ENCODE assay signal across 8 cellular contexts in genomic region chr19:46715620-46716012, GRCh38. TPM values are rescaled to one million over a fixed set of nuclear protein-coding genes. Genes with fewer than 3 reads are reported as not detected.
A peak's percentile ranks its signal among the peaks of the same experiment; 100 is the strongest.
DNase-seq lines count a peak whose midpoint lies in the region; TF ChIP-seq lines count a peak whose summit lies in the region.

No MANE protein-coding gene starts in this region.

- no peaks in the 10 kb centered on the region for H3K27me3 ChIP-seq in CD4-positive, alpha-beta memory T cell (ENCODE audit: insufficient read depth, low read length)
- no peaks in the 10 kb centered on the region for H3K27me3 ChIP-seq in NT2/D1 (ENCODE audit: insufficient read depth, insufficient read length)

- H3K27ac ChIP-seq in CD4-positive, alpha-beta memory T cell (ENCODE audit: low read depth, low read length): peak overlapping the region; percentile 95

- H3K27me3 Mint-ChIP-seq in CD4-positive, alpha-beta memory T cell: no peaks in the 10 kb centered on the region
- peaks cover 21% of the 10 kb centered on the region for H3K27me3 Mint-ChIP-seq in endothelial cell (ENCODE audit: unreplicated experiment)
- H3K27me3 Mint-ChIP-seq in neural crest cell (ENCODE audit: low read depth): peaks cover 2% of the 10 kb centered on the region

- intact Hi-C loops in CD4-positive, alpha-beta memory T cell (cut with micrococcal nuclease): loop anchor here (2.0 to 5.0 kb wide), 3 partner anchors 55 to 103 kb away; partner anchors contain the start of genes DACT3 and SLC1A5

- H3K4me3 ChIP-seq in CD4-positive, alpha-beta memory T cell (ENCODE audit: low read length in 2 of 2): peak overlapping the region; percentile 82 to 94
- peak overlapping the region; percentile 70 for H3K4me3 ChIP-seq in NT2/D1 (ENCODE audit: insufficient read length, low read depth)

- POLR2A ChIA-PET in CD4-positive, alpha-beta memory T cell (lab: Charles Lee; ENCODE audit: partially characterized antibody): interaction anchor here (0.9 to 10.8 kb wide), 11 partner anchors 11 to 559 kb away, joined by 3 to 72 read pairs (median 17); partner anchors contain the start of genes AP2S1, CALM3, DACT3 and FKRP

- CTCF ChIA-PET in CD4-positive, alpha-beta memory T cell (lab: Charles Lee; ENCODE audit: partially characterized antibody): interaction anchor here (0.6 to 4.7 kb wide), 6 partner anchors 8 to 125 kb away, joined by 3 to 57 read pairs (median 5); no protein-coding TSS in a partner anchor

- H3K27ac Mint-ChIP-seq in CD4-positive, alpha-beta memory T cell: peak overlapping the region; percentile 95 to 99 (median 98)
- peak overlapping the region; percentile 98 for H3K27ac Mint-ChIP-seq in endothelial cell (ENCODE audit: unreplicated experiment)
- no peak overlapping the region for H3K27ac Mint-ChIP-seq in neural crest cell (ENCODE audit: unreplicated experiment)

- H3K9ac ChIP-seq in NT2/D1 (ENCODE audit: insufficient read length, low read depth): peak overlapping the region; percentile 81

- H3K36me3 Mint-ChIP-seq in CD4-positive, alpha-beta memory T cell: peaks cover 4 to 46% of the 10 kb centered on the region in 2 donors
- peaks cover 13% of the 10 kb centered on the region for H3K36me3 Mint-ChIP-seq in endothelial cell (ENCODE audit: low read depth, unreplicated experiment)
- no peaks in the 10 kb centered on the region for H3K36me3 Mint-ChIP-seq in neural crest cell (ENCODE audit: low read depth)

- H3K9me3 ChIP-seq in CD4-positive, alpha-beta memory T cell (ENCODE audit: control insufficient read depth in 1 of 2, low read length in 2 of 2): no peaks in the 10 kb centered on the region
- H3K9me3 ChIP-seq in NT2/D1 (ENCODE audit: insufficient read depth, low read length): no peaks in the 10 kb centered on the region

- H3K4me1 Mint-ChIP-seq in CD4-positive, alpha-beta memory T cell: peaks cover 25 to 64% (median 39%) of the 10 kb centered on the region in 4 donors
- H3K4me1 Mint-ChIP-seq in endothelial cell (ENCODE audit: unreplicated experiment) (peaks cover 28% of the 10 kb centered on the region), neural crest cell (peaks cover 40% of the 10 kb centered on the region)

- no peak for DNase-seq in CD4-positive, alpha-beta memory T cell
- DNase-seq in NT2/D1 (ENCODE audit: low read depth, low spot score) (no peak), endothelial cell (ENCODE audit: low spot score) (no peak), neural crest cell (ENCODE audit: low read depth, low spot score) (no peak), HCEC 1CT (no peak), NCI-H345 (lab: John Stamatoyannopoulos, UW) (no peak), NCI-H526 treated with DMSO at 0.1 percent for 48 hours (lab: John Stamatoyannopoulos, UW) (no peak)
- no peak for DNase-seq in stimulated activated CD4-positive, alpha-beta T cell treated with anti-CD3 and anti-CD28 coated beads, Interleukin-2, amount 100 ng/mL, for 24 hours

- peaks cover 44% of the 10 kb centered on the region for H3K4me1 ChIP-seq in CD4-positive, alpha-beta memory T cell (ENCODE audit: insufficient read depth, low read length)
- peaks cover 2% of the 10 kb centered on the region for H3K4me1 ChIP-seq in NT2/D1 (ENCODE audit: insufficient read depth, insufficient read length)

- peaks cover 6% of the 10 kb centered on the region for H3K36me3 ChIP-seq in CD4-positive, alpha-beta memory T cell (ENCODE audit: insufficient read depth, low read length)
- H3K36me3 ChIP-seq in NT2/D1 (ENCODE audit: insufficient read depth, insufficient read length, low read length): peaks cover 23% of the 10 kb centered on the region

- no peak for TF ChIP-seq CTCF in endothelial cell (IDR thresholded peaks at IDR 0.05; ENCODE audit: unreplicated experiment)
- TF ChIP-seq CTCF in neural crest cell (conservative IDR thresholded peaks at IDR 0.05): no peak

- peaks cover 0 to 3% (median 0%) of the 10 kb centered on the region in 8 donors for H3K9me3 Mint-ChIP-seq in CD4-positive, alpha-beta memory T cell
- H3K9me3 Mint-ChIP-seq in endothelial cell (ENCODE audit: unreplicated experiment) (no peaks in the 10 kb centered on the region), neural crest cell (no peaks in the 10 kb centered on the region)

- H3K4me3 Mint-ChIP-seq in CD4-positive, alpha-beta memory T cell: peak overlapping the region; percentile 93 to 98 (median 94)
- H3K4me3 Mint-ChIP-seq in endothelial cell (ENCODE audit: unreplicated experiment) (peak overlapping the region; percentile 98), neural crest cell (peak overlapping the region; percentile 96)

RNA-seq across cellular contexts. Expression of gene PRKD2, which starts 1.3 kb away (rescaled TPM):
- 100 to 1,000 TPM; 115 to 122 TPM for total RNA-seq in CD4-positive, alpha-beta memory T cell
- 10 to 100 TPM; 27.6 to 88.9 TPM for polyA plus RNA-seq in CD4-positive, alpha-beta memory T cell
- total RNA-seq in endothelial cell (ENCODE audit: unreplicated experiment): 132 TPM
- 55.5 and 57.2 TPM in 2 replicates for total RNA-seq in neural crest cell

RNA-seq across cellular contexts. Expression of gene FKRP, which starts 30.2 kb away (rescaled TPM):
- 10 to 100 TPM; 24.4 to 28.9 TPM for total RNA-seq in CD4-positive, alpha-beta memory T cell
- polyA plus RNA-seq in CD4-positive, alpha-beta memory T cell: 1 to 10 TPM; 3.0 to 5.7 TPM
- 22.7 TPM for total RNA-seq in endothelial cell (ENCODE audit: unreplicated experiment)
- 31.9 and 38.6 TPM in 2 replicates for total RNA-seq in neural crest cell

RNA-seq across cellular contexts. Expression of gene STRN4, which starts 30.6 kb away (rescaled TPM):
- total RNA-seq in CD4-positive, alpha-beta memory T cell: 10 to 100 TPM; 81.2 to 88.8 TPM
- polyA plus RNA-seq in CD4-positive, alpha-beta memory T cell: 10 to 100 TPM; 13.9 to 23.0 TPM
- total RNA-seq in endothelial cell (ENCODE audit: unreplicated experiment) (111 TPM), neural crest cell (128 and 138 TPM in 2 replicates)

RNA-seq across cellular contexts. Expression of gene DACT3, which starts 54.6 kb away (rescaled TPM):
- not detected for total RNA-seq in CD4-positive, alpha-beta memory T cell
- not detected for polyA plus RNA-seq in CD4-positive, alpha-beta memory T cell
- 1.1 TPM for total RNA-seq in endothelial cell (ENCODE audit: unreplicated experiment)
- total RNA-seq in neural crest cell: 6.5 and 7.4 TPM in 2 replicates
